ENCODE assay signal across 1 cellular context in the genomic region with DNA sequence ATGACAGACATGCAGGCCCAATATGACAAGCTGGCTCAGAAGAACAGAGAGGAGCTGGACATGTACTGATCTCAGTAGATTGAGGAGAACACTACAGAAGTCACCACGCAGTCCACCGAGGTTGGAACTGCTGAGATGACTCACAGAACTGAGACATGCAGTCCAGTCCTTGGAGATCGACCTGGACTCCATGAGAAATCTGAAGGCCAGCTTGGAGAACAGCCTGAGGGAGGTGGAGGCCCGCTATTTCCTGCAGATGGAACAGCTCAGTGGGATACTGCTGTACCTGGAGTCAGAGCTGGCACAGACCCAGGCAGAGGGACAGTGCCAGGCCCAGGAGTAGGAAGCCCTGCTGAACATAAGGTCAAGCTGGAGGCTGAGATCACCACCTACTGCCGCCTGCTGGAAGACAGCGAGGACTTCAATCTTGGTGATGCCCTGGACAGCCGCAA.
TF ChIP-seq lines count a peak whose summit lies in the region.

No MANE protein-coding gene starts in this region.

TF ChIP-seq in IMR-90, 13 proteins besides CTCF, POLR2A, EP300 and RAD21 (continued from another document):
- TF ChIP-seq CEBPB (IDR thresholded peaks at IDR 0.05; ENCODE audit: low read depth, low read length) (no peak), SMC3 (IDR thresholded peaks at IDR 0.05; ENCODE audit: low read depth, low read length) (no peak), CHD1 (IDR thresholded peaks at IDR 0.05; ENCODE audit: low read depth, low read length) (no peak), MAZ (IDR thresholded peaks at IDR 0.05; ENCODE audit: borderline replicate concordance, low read depth, low read length) (no peak), RCOR1 (IDR thresholded peaks at IDR 0.05; ENCODE audit: insufficient replicate concordance, low read length) (no peak), MAFK (IDR thresholded peaks at IDR 0.05; ENCODE audit: low read depth, low read length) (no peak), NFE2L2 (IDR thresholded peaks at IDR 0.05; ENCODE audit: low read depth, low read length) (no peak)
- TF ChIP-seq, protein P1, sequence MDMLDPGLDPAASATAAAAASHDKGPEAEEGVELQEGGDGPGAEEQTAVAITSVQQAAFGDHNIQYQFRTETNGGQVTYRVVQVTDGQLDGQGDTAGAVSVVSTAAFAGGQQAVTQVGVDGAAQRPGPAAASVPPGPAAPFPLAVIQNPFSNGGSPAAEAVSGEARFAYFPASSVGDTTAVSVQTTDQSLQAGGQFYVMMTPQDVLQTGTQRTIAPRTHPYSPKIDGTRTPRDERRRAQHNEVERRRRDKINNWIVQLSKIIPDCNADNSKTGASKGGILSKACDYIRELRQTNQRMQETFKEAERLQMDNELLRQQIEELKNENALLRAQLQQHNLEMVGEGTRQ (IDR thresholded peaks at IDR 0.05; ENCODE audit: low read depth, low read length) = no peak
